ENCODE assay signal across 8 cellular contexts in the genomic region with DNA sequence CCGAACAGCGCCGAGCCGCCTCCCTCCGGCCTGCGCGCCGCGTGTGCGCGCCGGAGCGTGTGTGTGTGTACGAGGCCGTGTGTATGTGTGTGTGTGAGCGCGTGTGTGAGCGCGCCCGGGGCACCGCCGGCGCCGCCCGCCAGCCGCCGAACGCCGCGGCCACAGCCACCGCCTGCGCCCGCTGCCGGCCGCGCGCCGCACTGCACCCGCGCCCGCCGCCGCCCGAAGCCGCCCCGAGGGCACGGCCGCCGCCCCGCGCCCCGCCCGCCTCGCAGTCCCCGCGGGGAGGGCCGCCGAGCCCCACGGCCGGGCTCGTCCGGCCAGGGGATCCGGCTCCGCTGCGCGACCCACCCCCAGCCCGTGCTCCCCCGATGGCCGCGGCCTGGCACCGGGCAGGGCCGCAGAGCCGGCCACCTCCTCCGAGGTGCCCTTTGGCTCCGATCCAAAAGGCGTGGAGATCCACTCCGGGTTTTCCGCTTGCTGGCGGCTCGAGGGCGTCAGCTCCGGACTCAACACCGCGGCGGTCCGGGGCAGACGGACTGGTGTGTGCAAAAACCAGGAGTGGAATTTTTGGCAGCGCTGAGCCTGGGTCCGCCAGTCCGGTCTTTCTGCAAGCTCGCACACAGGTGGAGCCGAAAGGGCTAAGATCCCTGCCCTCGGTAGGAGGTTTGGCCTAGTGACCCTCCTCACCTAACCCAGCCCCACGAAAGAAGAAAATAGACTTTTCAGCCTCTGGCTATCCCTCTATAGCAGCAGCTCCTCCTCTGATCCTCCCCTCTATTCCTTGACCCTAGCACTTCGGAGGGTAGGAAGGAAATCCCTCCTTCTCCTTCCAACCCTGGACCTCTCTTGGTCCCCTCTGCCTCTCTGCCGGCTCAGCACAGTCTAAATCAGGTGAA. TPM values are rescaled to one million over a fixed set of nuclear protein-coding genes. Genes with fewer than 3 reads are reported as not detected.
A peak's percentile ranks its signal among the peaks of the same experiment; 100 is the strongest.
DNase-seq lines count a peak whose midpoint lies in the region; ATAC-seq and TF ChIP-seq lines count a peak whose summit lies in the region.

A gene with protein sequence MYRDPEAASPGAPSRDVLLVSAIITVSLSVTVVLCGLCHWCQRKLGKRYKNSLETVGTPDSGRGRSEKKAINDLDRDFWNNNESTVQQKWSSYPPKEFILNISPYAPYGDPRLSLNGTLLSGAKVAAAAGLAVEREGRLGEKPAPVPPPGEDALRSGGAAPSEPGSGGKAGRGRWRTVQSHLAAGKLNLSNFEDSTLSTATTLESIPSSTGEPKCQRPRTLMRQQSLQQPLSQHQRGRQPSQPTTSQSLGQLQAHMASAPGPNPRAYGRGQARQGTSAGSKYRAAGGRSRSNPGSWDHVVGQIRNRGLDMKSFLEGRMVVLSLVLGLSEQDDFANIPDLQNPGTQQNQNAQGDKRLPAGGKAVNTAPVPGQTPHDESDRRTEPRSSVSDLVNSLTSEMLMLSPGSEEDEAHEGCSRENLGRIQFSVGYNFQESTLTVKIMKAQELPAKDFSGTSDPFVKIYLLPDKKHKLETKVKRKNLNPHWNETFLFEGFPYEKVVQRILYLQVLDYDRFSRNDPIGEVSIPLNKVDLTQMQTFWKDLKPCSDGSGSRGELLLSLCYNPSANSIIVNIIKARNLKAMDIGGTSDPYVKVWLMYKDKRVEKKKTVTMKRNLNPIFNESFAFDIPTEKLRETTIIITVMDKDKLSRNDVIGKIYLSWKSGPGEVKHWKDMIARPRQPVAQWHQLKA (minus strand): TSS at position 47 of the 899 bp plus-strand sequence. CDS start 256 bp downstream, outside the sequence.

- WGBS in lower leg skin, 2 donors: 0 to 1% methylated on average over 27 to 62 of the region's 96 CpGs

- H3K27me3 Mint-ChIP-seq in activated CD4-positive, alpha-beta memory T cell treated with anti-CD3 and anti-CD28 coated beads, Interleukin-2, amount 10 ng/mL, durations not matched to agents 7 days and 5 days: peaks cover 55% of the 10 kb centered on the region

- H3K4me1 Mint-ChIP-seq in activated CD4-positive, alpha-beta memory T cell treated with anti-CD3 and anti-CD28 coated beads, Interleukin-2, amount 10 ng/mL, durations not matched to agents 7 days and 5 days: peaks cover 11% of the 10 kb centered on the region

- no peak for TF ChIP-seq POLR2A in lower leg skin (IDR thresholded peaks at IDR 0.05)

- H3K9me3 ChIP-seq in duodenal mucosa (ENCODE audit: control insufficient read depth in 1 of 2, low read length in 2 of 2): no peaks in the 10 kb centered on the region

- no peaks in the 10 kb centered on the region for H3K36me3 ChIP-seq in duodenal mucosa (ENCODE audit: control insufficient read depth in 1 of 2, insufficient read depth in 2 of 2, low read length in 2 of 2)

- H3K27me3 ChIP-seq in duodenal mucosa (ENCODE audit: control insufficient read depth in 1 of 2, insufficient read depth in 2 of 2, low read length in 2 of 2): peaks cover 38 to 46% of the 10 kb centered on the region in 2 donors

- POLR2A ChIA-PET in activated CD4-positive, alpha-beta memory T cell treated with anti-CD3 and anti-CD28 coated beads, Interleukin-2, amount 10 ng/mL, durations not matched to agents 7 days and 5 days (lab: Charles Lee): no interaction called here

- CTCF ChIA-PET in activated CD4-positive, alpha-beta memory T cell treated with anti-CD3 and anti-CD28 coated beads, Interleukin-2, amount 10 ng/mL, durations not matched to agents 7 days and 5 days (lab: Charles Lee): interaction anchor here (0.8 to 1.2 kb wide), 3 partner anchors 14 to 152 kb away, joined by 3 to 5 read pairs (median 3); no protein-coding TSS in a partner anchor

- H3K4me3 ChIP-seq in duodenal mucosa (ENCODE audit: low read depth in 1 of 2, low read length in 2 of 2) (peak within 1 kb of the TSS; percentile 47 to 57), lower leg skin (ENCODE audit: low read depth, poor library complexity, severe bottlenecking) (peak within 1 kb of the TSS; percentile 4)

- H3K36me3 Mint-ChIP-seq in activated CD4-positive, alpha-beta memory T cell treated with anti-CD3 and anti-CD28 coated beads, Interleukin-2, amount 10 ng/mL, durations not matched to agents 7 days and 5 days (ENCODE audit: low read depth): no peaks in the 10 kb centered on the region

- no peaks in the 10 kb centered on the region for H3K9me3 Mint-ChIP-seq in activated CD4-positive, alpha-beta memory T cell treated with anti-CD3 and anti-CD28 coated beads, Interleukin-2, amount 10 ng/mL, durations not matched to agents 7 days and 5 days

- TF ChIP-seq CTCF in lower leg skin (IDR thresholded peaks at IDR 0.05): peak in 1 of 3 donors; percentile 23

- intact Hi-C loops in lower leg skin (cut with DNase I; ENCODE audit: low total_unique reads): no loop called here

- H3K27ac Mint-ChIP-seq in activated CD4-positive, alpha-beta memory T cell treated with anti-CD3 and anti-CD28 coated beads, Interleukin-2, amount 10 ng/mL, durations not matched to agents 7 days and 5 days: no peak within 1 kb of the TSS

- ATAC-seq in GM19463 (IDR thresholded peaks at IDR 0.05; ENCODE audit: unreplicated experiment): peak; percentile 87

- H3K4me1 ChIP-seq in duodenal mucosa (ENCODE audit: control insufficient read depth in 1 of 2, insufficient read depth in 2 of 2, low read length in 2 of 2): peaks cover 4 to 7% of the 10 kb centered on the region in 2 donors

- H3K4me3 Mint-ChIP-seq in activated CD4-positive, alpha-beta memory T cell treated with anti-CD3 and anti-CD28 coated beads, Interleukin-2, amount 10 ng/mL, durations not matched to agents 7 days and 5 days: peak within 1 kb of the TSS; percentile 68

- no peak within 1 kb of the TSS for H3K9ac ChIP-seq in duodenal mucosa (ENCODE audit: low read depth in 1 of 2, low read length in 2 of 2)

- H3K27ac ChIP-seq in duodenal mucosa (ENCODE audit: low read depth, low read length): no peak within 1 kb of the TSS

- DNase-seq in CD1c-positive myeloid dendritic cell (ENCODE audit: extremely low spot score): peak; percentile 96
- peak; percentile 95 for DNase-seq in HK-2 (ENCODE audit: unreplicated experiment)
- peak; percentile 95 for DNase-seq in NCI-H82 (lab: John Stamatoyannopoulos, UW)
- DNase-seq in activated CD4-positive, alpha-beta memory T cell treated with anti-CD3 and anti-CD28 coated beads, Interleukin-2, amount 10 ng/mL, durations not matched to agents 7 days and 5 days: peak; percentile 92
- peak; percentile 92 to 99 for DNase-seq in lower leg skin (ENCODE audit: low spot score in 2 of 2)
- DNase-seq in stimulated activated CD4-positive, alpha-beta T cell treated with anti-CD3 and anti-CD28 coated beads, Interleukin-4, amount 100 ng/mL, for 24 hours: peak; percentile 96

RNA-seq across cellular contexts. Expression of the gene that starts here (rescaled TPM):
- not detected for total RNA-seq in activated CD4-positive, alpha-beta memory T cell treated with anti-CD3 and anti-CD28 coated beads, Interleukin-2, amount 10 ng/mL, durations not matched to agents 7 days and 5 days
- total RNA-seq in lower leg skin: 1 to 10 TPM; 1.5 to 7.5 (median 5.1) TPM

Comparison
In these comparisons a context has a peak if more than half of its experiments do, and no peak if none do; other contexts are left out.
1. Peak in DNase-seq in activated CD4-positive, alpha-beta memory T cell treated with anti-CD3 and anti-CD28 coated beads, Interleukin-2, amount 10 ng/mL, durations not matched to agents 7 days and 5 days; RNA of the gene not detected or under 1 TPM.